ENCODE assay signal across 25 cellular contexts in the genomic region with DNA sequence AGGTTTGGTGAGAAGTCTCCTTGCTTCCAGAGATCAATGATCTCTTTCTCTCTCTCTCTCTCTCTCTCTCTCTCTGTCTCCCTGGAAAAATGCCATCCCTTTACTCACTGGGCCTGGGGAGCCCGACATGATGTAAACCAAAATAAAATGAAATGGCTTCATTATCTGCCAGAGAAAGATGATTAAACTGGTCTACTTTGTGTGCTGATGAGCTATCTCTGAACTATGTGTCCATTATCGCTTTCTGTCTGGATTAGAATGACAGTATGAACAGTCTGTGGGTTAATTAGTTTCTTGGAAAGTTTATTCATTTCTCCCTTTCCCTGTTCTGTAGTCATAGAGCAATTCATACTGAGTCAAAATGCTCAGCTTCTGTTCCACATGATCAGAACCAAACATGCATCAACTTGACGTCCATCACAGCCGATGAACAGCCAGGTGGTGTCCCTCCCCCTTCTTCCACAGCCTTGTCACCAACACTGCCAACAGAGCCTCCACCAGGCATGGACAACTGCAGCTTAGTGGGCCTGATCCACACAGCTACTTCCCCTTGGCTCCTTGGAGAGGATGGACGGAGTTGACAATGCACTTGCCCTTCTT.
A peak's percentile ranks its signal among the peaks of the same experiment; 100 is the strongest.
DNase-seq lines count a peak whose midpoint lies in the region; ATAC-seq lines count a peak whose summit lies in the region.
"Had no signal": no experiment of that assay in that cellular context is flagged by ENCODE, and none has a peak within 500 bp of the region (broad histone marks: within the 10 kb centered on the region; RNA-seq: fewer than 3 reads in every experiment).

No MANE protein-coding gene starts in this region.

- ATAC-seq in stimulated activated naive B cell treated with anti-CD40 and anti-IgM and Interleukin-4, amounts not matched to agents 10 μg/mL and 1 μg/mL and 100 μg/mL, for 72 hours (replicated peaks): peak; percentile 28 to 54
- no peak for ATAC-seq in HG02852 (IDR thresholded peaks at IDR 0.05; ENCODE audit: unreplicated experiment)
- ATAC-seq: left ventricle myocardium superior, Right ventricle myocardium inferior had no signal

- H3K36me3 Mint-ChIP-seq in activated naive CD4-positive, alpha-beta T cell treated with anti-CD3 and anti-CD28 coated beads for 36 hours (ENCODE audit: low read depth): no peaks in the 10 kb centered on the region
- no peaks in the 10 kb centered on the region for H3K36me3 Mint-ChIP-seq in stimulated activated naive B cell treated with anti-CD40 and anti-IgM and Interleukin-4, amounts not matched to agents 10 μg/mL and 1 μg/mL and 100 μg/mL, for 72 hours
- H3K36me3 Mint-ChIP-seq: mesothelial cell of epicardium, naive B cell had no signal

- CTCF ChIA-PET in activated naive CD4-positive, alpha-beta T cell treated with anti-CD3 and anti-CD28 coated beads for 36 hours (lab: Charles Lee): interaction anchor here (1.1 kb wide), 1 partner anchor 8 kb away, joined by 4 read pairs; no protein-coding TSS in a partner anchor

- intact Hi-C loops in activated naive CD4-positive, alpha-beta T cell treated with anti-CD3 and anti-CD28 coated beads for 36 hours (cut with micrococcal nuclease): no loop called here

- no peak overlapping the region for H3K4me3 Mint-ChIP-seq in activated naive CD4-positive, alpha-beta T cell treated with anti-CD3 and anti-CD28 coated beads for 36 hours
- H3K4me3 Mint-ChIP-seq in stimulated activated naive B cell treated with anti-CD40 and anti-IgM and Interleukin-4, amounts not matched to agents 10 μg/mL and 1 μg/mL and 100 μg/mL, for 72 hours: no peak overlapping the region
- H3K4me3 Mint-ChIP-seq: mesothelial cell of epicardium, naive B cell had no signal

- no peaks in the 10 kb centered on the region for H3K4me1 Mint-ChIP-seq in activated naive CD4-positive, alpha-beta T cell treated with anti-CD3 and anti-CD28 coated beads for 36 hours (ENCODE audit: low read depth)
- peaks cover 5 to 27% of the 10 kb centered on the region in 2 donors for H3K4me1 Mint-ChIP-seq in stimulated activated naive B cell treated with anti-CD40 and anti-IgM and Interleukin-4, amounts not matched to agents 10 μg/mL and 1 μg/mL and 100 μg/mL, for 72 hours
- H3K4me1 Mint-ChIP-seq: mesothelial cell of epicardium had no signal

- no peak for DNase-seq in activated naive CD4-positive, alpha-beta T cell treated with anti-CD3 and anti-CD28 coated beads for 36 hours
- DNase-seq in activated naive CD4-positive, alpha-beta T cell treated with Interleukin-2 at 50 U/mL for 16 hours: no peak
- DNase-seq in NCI-H446 treated with DMSO at 0.1 percent for 48 hours (lab: John Stamatoyannopoulos, UW) (peak; percentile 46), cerebellar cortex (ENCODE audit: low spot score) (peak; percentile 9), A172 (ENCODE audit: low spot score) (no peak)
- no peak for DNase-seq in stimulated activated naive B cell treated with anti-CD40 and anti-IgM and Interleukin-4, amounts not matched to agents 10 μg/mL and 1 μg/mL and 100 μg/mL, for 72 hours
- DNase-seq: activated CD4-positive, alpha-beta T cell treated with anti-CD3 and anti-CD28 coated beads, Interleukin-2, amount 50 U/mL, for 4 hours; activated CD8-positive, alpha-beta memory T cell treated with anti-CD3 and anti-CD28 coated beads, Interleukin-2, amount 50 U/mL, for 48 hours; activated effector memory CD4-positive, alpha-beta T cell treated with anti-CD3 and anti-CD28 coated beads, Interleukin-2, amount 50 U/mL, for 16 hours; GDM1; H7; KG1; left ventricle myocardium superior; MM.1S; naive B cell; NCI-H2081; NCI-H2227 treated with DMSO at 0.1 percent for 48 hours; NCI-H748 treated with DMSO at 0.1 percent for 48 hours; occipital lobe; stomach; tibial artery; WERI-Rb-1 had no signal

- H3K9me3 Mint-ChIP-seq in activated naive CD4-positive, alpha-beta T cell treated with anti-CD3 and anti-CD28 coated beads for 36 hours: no peaks in the 10 kb centered on the region
- no peaks in the 10 kb centered on the region for H3K9me3 Mint-ChIP-seq in stimulated activated naive B cell treated with anti-CD40 and anti-IgM and Interleukin-4, amounts not matched to agents 10 μg/mL and 1 μg/mL and 100 μg/mL, for 72 hours
- H3K9me3 Mint-ChIP-seq: mesothelial cell of epicardium, naive B cell had no signal

- H3K27me3 Mint-ChIP-seq in activated naive CD4-positive, alpha-beta T cell treated with anti-CD3 and anti-CD28 coated beads for 36 hours (ENCODE audit: low read depth): peaks cover 8% of the 10 kb centered on the region
- peaks cover 39 to 41% of the 10 kb centered on the region in 2 donors for H3K27me3 Mint-ChIP-seq in stimulated activated naive B cell treated with anti-CD40 and anti-IgM and Interleukin-4, amounts not matched to agents 10 μg/mL and 1 μg/mL and 100 μg/mL, for 72 hours

- H3K27ac Mint-ChIP-seq in activated naive CD4-positive, alpha-beta T cell treated with anti-CD3 and anti-CD28 coated beads for 36 hours: peak overlapping the region; percentile 34
- H3K27ac Mint-ChIP-seq in stimulated activated naive B cell treated with anti-CD40 and anti-IgM and Interleukin-4, amounts not matched to agents 10 μg/mL and 1 μg/mL and 100 μg/mL, for 72 hours: no peak overlapping the region
- H3K27ac Mint-ChIP-seq: mesothelial cell of epicardium had no signal

Comparison
In these comparisons a context has a peak if more than half of its experiments do, and no peak if none do; other contexts are left out.
1. DNase-seq: peak in NCI-H446 treated with DMSO at 0.1 percent for 48 hours (single experiment) and cerebellar cortex (single experiment); none in activated naive CD4-positive, alpha-beta T cell treated with anti-CD3 and anti-CD28 coated beads for 36 hours (single experiment), activated naive CD4-positive, alpha-beta T cell treated with Interleukin-2 at 50 U/mL for 16 hours (single experiment), stimulated activated naive B cell treated with anti-CD40 and anti-IgM and Interleukin-4, amounts not matched to agents 10 μg/mL and 1 μg/mL and 100 μg/mL, for 72 hours (single experiment) and A172 (single experiment).